Comparison of ENCODE assay signal across 9 cellular contexts in the genomic region with DNA sequence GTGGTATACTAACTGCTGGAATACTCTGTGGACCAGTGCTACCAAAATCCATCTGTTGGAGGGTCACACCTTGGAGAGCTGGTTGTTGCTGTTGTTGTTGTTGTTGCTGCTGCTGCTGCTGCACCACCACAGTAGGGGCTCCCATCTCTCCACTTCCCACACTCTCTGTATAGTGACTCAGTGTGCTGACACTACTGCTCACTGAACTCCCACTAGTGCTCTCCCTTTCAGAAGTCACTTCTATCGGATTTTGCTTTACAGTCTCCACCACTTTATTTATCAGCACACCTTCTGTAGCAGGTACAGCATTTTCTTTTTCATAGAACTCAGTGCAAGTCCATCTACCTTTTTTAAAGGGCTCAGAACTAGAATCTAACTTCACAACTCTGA. TPM values are rescaled to one million over a fixed set of nuclear protein-coding genes. Genes with fewer than 3 reads are reported as not detected.
DNase-seq lines count a peak whose midpoint lies in the region; ATAC-seq and TF ChIP-seq lines count a peak whose summit lies in the region.
"Had no signal": no experiment of that assay in that cellular context is flagged by ENCODE, and none has a peak within 500 bp of the region (broad histone marks: within the 10 kb centered on the region; RNA-seq: fewer than 3 reads in every experiment).

No MANE protein-coding gene starts in this region.

- H3K4me1 Mint-ChIP-seq in T-cell, result peaks cover 39 to 59% (median 57%) of the 10 kb centered on the region in 3 donors

- CTCF ChIA-PET in T-cell (lab: Charles Lee), result interaction anchor here in 1 of 2 donors (0.7 to 1.0 kb wide), 3 partner anchors 32 to 666 kb away, joined by 3 read pairs; no protein-coding TSS in a partner anchor

- TF ChIP-seq CTCF in fibroblast of villous mesenchyme (IDR thresholded peaks at IDR 0.05; ENCODE audit: insufficient read depth, low read depth, low read length), result no peak

- H3K9me3 Mint-ChIP-seq in T-cell, result no peaks in the 10 kb centered on the region

- no peaks in the 10 kb centered on the region for H3K27me3 Mint-ChIP-seq in T-cell

- no peaks in the 10 kb centered on the region for H3K36me3 Mint-ChIP-seq in T-cell

- peak; percentile 18 for DNase-seq in GM03348 (ENCODE audit: low spot score)
- DNase-seq in T-cell, result no peak
- peak; percentile 9 for DNase-seq in fibroblast of villous mesenchyme (ENCODE audit: low read depth)
- DNase-seq in skeletal muscle cell (ENCODE audit: low read depth), result no peak
- DNase-seq: WERI-Rb-1 had no signal

- ATAC-seq in T-cell (replicated peaks in 1 of 4) (no peak), GM18520 (IDR thresholded peaks at IDR 0.05; ENCODE audit: unreplicated experiment) (no peak), GM19397 (IDR thresholded peaks at IDR 0.05; ENCODE audit: unreplicated experiment) (no peak), HG02885 (IDR thresholded peaks at IDR 0.05; ENCODE audit: poor library complexity, unreplicated experiment) (no peak)
- ATAC-seq: body of pancreas had no signal

- H3K4me3 ChIP-seq in fibroblast of villous mesenchyme (ENCODE audit: low read depth, low read length), result peak overlapping the region; percentile 2
- H3K4me3 ChIP-seq in skeletal muscle cell (ENCODE audit: low read depth, low read length), result peak overlapping the region; percentile 77
- H3K4me3 ChIP-seq: body of pancreas had no signal

- H3K27ac Mint-ChIP-seq in T-cell, result peak overlapping the region in 1 of 2 donors; percentile 94

- H3K4me3 Mint-ChIP-seq in T-cell, result peak overlapping the region; percentile 21 to 98 (median 22)

- POLR2A ChIA-PET in T-cell (lab: Charles Lee), result interaction anchor here in 1 of 2 donors (0.6 kb wide), 2 partner anchors 126 to 134 kb away, joined by 3 to 4 read pairs; no protein-coding TSS in a partner anchor

RNA-seq across cellular contexts. Expression of gene TSC22D1, which starts 1.7 kb away (rescaled TPM):
- total RNA-seq in T-cell (10 to 100 TPM; 32.5 to 40.4 (median 36.4) TPM), fibroblast of villous mesenchyme (54.4 and 54.8 TPM in 2 replicates)

Comparison
In these comparisons a context has a peak if more than half of its experiments do, and no peak if none do; other contexts are left out.
1. DNase-seq: peak in GM03348 (single experiment) and fibroblast of villous mesenchyme (single experiment); none in T-cell (0 of 34) and skeletal muscle cell (single experiment).